ENCODE assay signal across 1 cellular context in the genomic region with DNA sequence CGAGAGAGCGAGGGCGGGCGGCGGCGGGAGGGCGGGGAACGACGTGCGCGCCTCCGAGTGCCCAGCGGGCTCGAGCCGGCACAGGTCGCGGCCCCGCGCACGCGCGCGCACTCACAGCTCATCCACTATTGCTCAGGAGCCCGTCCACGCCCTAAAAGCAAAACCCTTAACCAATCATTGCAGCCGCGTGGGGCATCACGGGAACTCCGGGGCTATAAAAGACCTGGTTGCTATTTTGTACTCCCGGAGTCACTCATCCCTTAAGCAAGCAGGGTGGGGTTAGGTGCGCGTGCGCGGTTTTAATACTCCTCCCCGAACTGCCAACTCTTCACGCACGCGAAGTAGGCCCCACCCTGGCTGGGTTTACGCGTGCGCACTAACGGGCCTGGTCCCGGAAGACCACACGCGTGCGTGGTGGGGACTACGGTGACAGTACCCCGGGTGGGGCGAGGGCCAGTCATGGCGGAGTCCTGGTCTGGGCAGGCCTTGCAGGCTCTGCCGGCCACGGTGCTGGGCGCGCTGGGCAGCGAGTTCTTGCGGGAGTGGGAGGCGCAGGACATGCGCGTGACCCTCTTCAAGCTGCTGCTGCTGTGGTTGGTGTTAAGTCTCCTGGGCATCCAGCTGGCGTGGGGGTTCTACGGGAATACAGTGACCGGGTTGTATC.
TF ChIP-seq lines count a peak whose summit lies in the region.

A gene (minus strand): TSS at position 9 of the 664 bp plus-strand sequence. CDS start 36,387 bp downstream, outside the sequence.
A gene with protein sequence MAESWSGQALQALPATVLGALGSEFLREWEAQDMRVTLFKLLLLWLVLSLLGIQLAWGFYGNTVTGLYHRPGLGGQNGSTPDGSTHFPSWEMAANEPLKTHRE (plus strand): TSS at position 456 of the 664 bp plus-strand sequence. CDS start 4 bp downstream, at position 460.

TF ChIP-seq in HEK293, 187 proteins besides CTCF, POLR2A, EP300 and RAD21 (continued from another document):
- no peak for TF ChIP-seq MYNN (tag by site-specific recombination; IDR thresholded peaks at IDR 0.05; ENCODE audit: borderline replicate concordance)
- TF ChIP-seq ZNF23 (tag by site-specific recombination; IDR thresholded peaks at IDR 0.05; ENCODE audit: borderline replicate concordance), result no peak
- TF ChIP-seq, protein P1, sequence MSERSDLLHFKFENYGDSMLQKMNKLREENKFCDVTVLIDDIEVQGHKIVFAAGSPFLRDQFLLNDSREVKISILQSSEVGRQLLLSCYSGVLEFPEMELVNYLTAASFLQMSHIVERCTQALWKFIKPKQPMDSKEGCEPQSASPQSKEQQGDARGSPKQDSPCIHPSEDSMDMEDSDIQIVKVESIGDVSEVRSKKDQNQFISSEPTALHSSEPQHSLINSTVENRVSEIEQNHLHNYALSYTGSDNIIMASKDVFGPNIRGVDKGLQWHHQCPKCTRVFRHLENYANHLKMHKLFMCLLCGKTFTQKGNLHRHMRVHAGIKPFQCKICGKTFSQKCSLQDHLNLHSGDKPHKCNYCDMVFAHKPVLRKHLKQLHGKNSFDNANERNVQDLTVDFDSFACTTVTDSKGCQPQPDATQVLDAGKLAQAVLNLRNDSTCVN (tag by site-specific recombination; optimal IDR thresholded peaks at IDR 0.05), result peak; percentile 82
- no peak for TF ChIP-seq ZNF48 (tag by site-specific recombination; IDR thresholded peaks at IDR 0.05)
- no peak for TF ChIP-seq ZNF433 (tag by site-specific recombination; IDR thresholded peaks at IDR 0.05; ENCODE audit: low read depth)
- TF ChIP-seq ZNF654 (tag by site-specific recombination; IDR thresholded peaks at IDR 0.05; ENCODE audit: low read depth), result no peak
- peak; percentile 42; the same call in 1 of the 2 replicates for TF ChIP-seq ZNF777 (tag by site-specific recombination; IDR thresholded peaks at IDR 0.05; ENCODE audit: borderline replicate concordance)
- TF ChIP-seq, protein P2, sequence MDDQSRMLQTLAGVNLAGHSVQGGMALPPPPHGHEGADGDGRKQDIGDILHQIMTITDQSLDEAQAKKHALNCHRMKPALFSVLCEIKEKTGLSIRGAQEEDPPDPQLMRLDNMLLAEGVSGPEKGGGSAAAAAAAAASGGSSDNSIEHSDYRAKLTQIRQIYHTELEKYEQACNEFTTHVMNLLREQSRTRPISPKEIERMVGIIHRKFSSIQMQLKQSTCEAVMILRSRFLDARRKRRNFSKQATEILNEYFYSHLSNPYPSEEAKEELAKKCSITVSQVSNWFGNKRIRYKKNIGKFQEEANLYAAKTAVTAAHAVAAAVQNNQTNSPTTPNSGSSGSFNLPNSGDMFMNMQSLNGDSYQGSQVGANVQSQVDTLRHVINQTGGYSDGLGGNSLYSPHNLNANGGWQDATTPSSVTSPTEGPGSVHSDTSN (CRISPR knock-in tag; IDR thresholded peaks at IDR 0.05), result peak; percentile 57; the same call in 1 of the 2 replicates
- no peak; the same call in 1 of the 2 replicates for TF ChIP-seq ZNF843 (tag by site-specific recombination; IDR thresholded peaks at IDR 0.05)
- TF ChIP-seq YY1 (tag by site-specific recombination; IDR thresholded peaks at IDR 0.05), result peak; percentile 69
- TF ChIP-seq ZFP69B (tag by site-specific recombination; IDR thresholded peaks at IDR 0.05), result peak; percentile 70
- TF ChIP-seq ZNF157 (tag by site-specific recombination; IDR thresholded peaks at IDR 0.05), result no peak
- TF ChIP-seq ZNF600 (tag by site-specific recombination; IDR thresholded peaks at IDR 0.05), result peak; percentile 84
- TF ChIP-seq, protein P3, sequence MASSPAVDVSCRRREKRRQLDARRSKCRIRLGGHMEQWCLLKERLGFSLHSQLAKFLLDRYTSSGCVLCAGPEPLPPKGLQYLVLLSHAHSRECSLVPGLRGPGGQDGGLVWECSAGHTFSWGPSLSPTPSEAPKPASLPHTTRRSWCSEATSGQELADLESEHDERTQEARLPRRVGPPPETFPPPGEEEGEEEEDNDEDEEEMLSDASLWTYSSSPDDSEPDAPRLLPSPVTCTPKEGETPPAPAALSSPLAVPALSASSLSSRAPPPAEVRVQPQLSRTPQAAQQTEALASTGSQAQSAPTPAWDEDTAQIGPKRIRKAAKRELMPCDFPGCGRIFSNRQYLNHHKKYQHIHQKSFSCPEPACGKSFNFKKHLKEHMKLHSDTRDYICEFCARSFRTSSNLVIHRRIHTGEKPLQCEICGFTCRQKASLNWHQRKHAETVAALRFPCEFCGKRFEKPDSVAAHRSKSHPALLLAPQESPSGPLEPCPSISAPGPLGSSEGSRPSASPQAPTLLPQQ (tag by site-specific recombination; IDR thresholded peaks at IDR 0.05), result peak; percentile 82
- TF ChIP-seq, protein P4, sequence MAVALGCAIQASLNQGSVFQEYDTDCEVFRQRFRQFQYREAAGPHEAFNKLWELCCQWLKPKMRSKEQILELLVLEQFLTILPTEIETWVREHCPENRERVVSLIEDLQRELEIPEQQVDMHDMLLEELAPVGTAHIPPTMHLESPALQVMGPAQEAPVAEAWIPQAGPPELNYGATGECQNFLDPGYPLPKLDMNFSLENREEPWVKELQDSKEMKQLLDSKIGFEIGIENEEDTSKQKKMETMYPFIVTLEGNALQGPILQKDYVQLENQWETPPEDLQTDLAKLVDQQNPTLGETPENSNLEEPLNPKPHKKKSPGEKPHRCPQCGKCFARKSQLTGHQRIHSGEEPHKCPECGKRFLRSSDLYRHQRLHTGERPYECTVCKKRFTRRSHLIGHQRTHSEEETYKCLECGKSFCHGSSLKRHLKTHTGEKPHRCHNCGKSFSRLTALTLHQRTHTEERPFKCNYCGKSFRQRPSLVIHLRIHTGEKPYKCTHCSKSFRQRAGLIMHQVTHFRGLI (tag by site-specific recombination; IDR thresholded peaks at IDR 0.05), result peak; percentile 69; the same call in 1 of the 2 replicates
- peak; percentile 59; the same call in 1 of the 2 replicates for TF ChIP-seq SP3 (tag by site-specific recombination; IDR thresholded peaks at IDR 0.05)
- TF ChIP-seq, protein P5, sequence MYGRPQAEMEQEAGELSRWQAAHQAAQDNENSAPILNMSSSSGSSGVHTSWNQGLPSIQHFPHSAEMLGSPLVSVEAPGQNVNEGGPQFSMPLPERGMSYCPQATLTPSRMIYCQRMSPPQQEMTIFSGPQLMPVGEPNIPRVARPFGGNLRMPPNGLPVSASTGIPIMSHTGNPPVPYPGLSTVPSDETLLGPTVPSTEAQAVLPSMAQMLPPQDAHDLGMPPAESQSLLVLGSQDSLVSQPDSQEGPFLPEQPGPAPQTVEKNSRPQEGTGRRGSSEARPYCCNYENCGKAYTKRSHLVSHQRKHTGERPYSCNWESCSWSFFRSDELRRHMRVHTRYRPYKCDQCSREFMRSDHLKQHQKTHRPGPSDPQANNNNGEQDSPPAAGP (tag by site-specific recombination; IDR thresholded peaks at IDR 0.05), result 0 out of 2 replicates have a peak, but pooled peaks have one; percentile 23
- no peak for TF ChIP-seq ZBTB48 (tag by site-specific recombination; IDR thresholded peaks at IDR 0.05)
- peak; percentile 80 for TF ChIP-seq SP2 (tag by site-specific recombination; IDR thresholded peaks at IDR 0.05)
- TF ChIP-seq, protein P6, sequence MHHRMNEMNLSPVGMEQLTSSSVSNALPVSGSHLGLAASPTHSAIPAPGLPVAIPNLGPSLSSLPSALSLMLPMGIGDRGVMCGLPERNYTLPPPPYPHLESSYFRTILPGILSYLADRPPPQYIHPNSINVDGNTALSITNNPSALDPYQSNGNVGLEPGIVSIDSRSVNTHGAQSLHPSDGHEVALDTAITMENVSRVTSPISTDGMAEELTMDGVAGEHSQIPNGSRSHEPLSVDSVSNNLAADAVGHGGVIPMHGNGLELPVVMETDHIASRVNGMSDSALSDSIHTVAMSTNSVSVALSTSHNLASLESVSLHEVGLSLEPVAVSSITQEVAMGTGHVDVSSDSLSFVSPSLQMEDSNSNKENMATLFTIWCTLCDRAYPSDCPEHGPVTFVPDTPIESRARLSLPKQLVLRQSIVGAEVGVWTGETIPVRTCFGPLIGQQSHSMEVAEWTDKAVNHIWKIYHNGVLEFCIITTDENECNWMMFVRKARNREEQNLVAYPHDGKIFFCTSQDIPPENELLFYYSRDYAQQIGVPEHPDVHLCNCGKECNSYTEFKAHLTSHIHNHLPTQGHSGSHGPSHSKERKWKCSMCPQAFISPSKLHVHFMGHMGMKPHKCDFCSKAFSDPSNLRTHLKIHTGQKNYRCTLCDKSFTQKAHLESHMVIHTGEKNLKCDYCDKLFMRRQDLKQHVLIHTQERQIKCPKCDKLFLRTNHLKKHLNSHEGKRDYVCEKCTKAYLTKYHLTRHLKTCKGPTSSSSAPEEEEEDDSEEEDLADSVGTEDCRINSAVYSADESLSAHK (tag by site-specific recombination; IDR thresholded peaks at IDR 0.05), result no peak
- 0 out of 2 replicates have a peak, but pooled peaks have one; percentile 52 for TF ChIP-seq KLF8 (tag by site-specific recombination; IDR thresholded peaks at IDR 0.05)
- no peak for TF ChIP-seq ZNF830 (tag by site-specific recombination; IDR thresholded peaks at IDR 0.05; ENCODE audit: low read depth)
- TF ChIP-seq EGR2 (tag by site-specific recombination; IDR thresholded peaks at IDR 0.05; ENCODE audit: low read depth), result peak; percentile 53
- TF ChIP-seq, protein P7, sequence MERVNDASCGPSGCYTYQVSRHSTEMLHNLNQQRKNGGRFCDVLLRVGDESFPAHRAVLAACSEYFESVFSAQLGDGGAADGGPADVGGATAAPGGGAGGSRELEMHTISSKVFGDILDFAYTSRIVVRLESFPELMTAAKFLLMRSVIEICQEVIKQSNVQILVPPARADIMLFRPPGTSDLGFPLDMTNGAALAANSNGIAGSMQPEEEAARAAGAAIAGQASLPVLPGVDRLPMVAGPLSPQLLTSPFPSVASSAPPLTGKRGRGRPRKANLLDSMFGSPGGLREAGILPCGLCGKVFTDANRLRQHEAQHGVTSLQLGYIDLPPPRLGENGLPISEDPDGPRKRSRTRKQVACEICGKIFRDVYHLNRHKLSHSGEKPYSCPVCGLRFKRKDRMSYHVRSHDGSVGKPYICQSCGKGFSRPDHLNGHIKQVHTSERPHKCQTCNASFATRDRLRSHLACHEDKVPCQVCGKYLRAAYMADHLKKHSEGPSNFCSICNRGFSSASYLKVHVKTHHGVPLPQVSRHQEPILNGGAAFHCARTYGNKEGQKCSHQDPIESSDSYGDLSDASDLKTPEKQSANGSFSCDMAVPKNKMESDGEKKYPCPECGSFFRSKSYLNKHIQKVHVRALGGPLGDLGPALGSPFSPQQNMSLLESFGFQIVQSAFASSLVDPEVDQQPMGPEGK (tag by site-specific recombination; IDR thresholded peaks at IDR 0.05), result 0 out of 2 replicates have a peak, but pooled peaks have one; percentile 49
- TF ChIP-seq, protein P8, sequence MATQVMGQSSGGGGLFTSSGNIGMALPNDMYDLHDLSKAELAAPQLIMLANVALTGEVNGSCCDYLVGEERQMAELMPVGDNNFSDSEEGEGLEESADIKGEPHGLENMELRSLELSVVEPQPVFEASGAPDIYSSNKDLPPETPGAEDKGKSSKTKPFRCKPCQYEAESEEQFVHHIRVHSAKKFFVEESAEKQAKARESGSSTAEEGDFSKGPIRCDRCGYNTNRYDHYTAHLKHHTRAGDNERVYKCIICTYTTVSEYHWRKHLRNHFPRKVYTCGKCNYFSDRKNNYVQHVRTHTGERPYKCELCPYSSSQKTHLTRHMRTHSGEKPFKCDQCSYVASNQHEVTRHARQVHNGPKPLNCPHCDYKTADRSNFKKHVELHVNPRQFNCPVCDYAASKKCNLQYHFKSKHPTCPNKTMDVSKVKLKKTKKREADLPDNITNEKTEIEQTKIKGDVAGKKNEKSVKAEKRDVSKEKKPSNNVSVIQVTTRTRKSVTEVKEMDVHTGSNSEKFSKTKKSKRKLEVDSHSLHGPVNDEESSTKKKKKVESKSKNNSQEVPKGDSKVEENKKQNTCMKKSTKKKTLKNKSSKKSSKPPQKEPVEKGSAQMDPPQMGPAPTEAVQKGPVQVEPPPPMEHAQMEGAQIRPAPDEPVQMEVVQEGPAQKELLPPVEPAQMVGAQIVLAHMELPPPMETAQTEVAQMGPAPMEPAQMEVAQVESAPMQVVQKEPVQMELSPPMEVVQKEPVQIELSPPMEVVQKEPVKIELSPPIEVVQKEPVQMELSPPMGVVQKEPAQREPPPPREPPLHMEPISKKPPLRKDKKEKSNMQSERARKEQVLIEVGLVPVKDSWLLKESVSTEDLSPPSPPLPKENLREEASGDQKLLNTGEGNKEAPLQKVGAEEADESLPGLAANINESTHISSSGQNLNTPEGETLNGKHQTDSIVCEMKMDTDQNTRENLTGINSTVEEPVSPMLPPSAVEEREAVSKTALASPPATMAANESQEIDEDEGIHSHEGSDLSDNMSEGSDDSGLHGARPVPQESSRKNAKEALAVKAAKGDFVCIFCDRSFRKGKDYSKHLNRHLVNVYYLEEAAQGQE (tag by site-specific recombination; IDR thresholded peaks at IDR 0.05), result peak; percentile 21; the same call in 1 of the 2 replicates
- TF ChIP-seq ZNF114 (tag by site-specific recombination; IDR thresholded peaks at IDR 0.05), result no peak
- TF ChIP-seq KLF16 (tag by site-specific recombination; IDR thresholded peaks at IDR 0.05), result 0 out of 2 replicates have a peak, but pooled peaks have one; percentile 26
- no peak for TF ChIP-seq ZNF391 (tag by site-specific recombination; IDR thresholded peaks at IDR 0.05; ENCODE audit: borderline replicate concordance, low read depth)
- TF ChIP-seq, protein P9, sequence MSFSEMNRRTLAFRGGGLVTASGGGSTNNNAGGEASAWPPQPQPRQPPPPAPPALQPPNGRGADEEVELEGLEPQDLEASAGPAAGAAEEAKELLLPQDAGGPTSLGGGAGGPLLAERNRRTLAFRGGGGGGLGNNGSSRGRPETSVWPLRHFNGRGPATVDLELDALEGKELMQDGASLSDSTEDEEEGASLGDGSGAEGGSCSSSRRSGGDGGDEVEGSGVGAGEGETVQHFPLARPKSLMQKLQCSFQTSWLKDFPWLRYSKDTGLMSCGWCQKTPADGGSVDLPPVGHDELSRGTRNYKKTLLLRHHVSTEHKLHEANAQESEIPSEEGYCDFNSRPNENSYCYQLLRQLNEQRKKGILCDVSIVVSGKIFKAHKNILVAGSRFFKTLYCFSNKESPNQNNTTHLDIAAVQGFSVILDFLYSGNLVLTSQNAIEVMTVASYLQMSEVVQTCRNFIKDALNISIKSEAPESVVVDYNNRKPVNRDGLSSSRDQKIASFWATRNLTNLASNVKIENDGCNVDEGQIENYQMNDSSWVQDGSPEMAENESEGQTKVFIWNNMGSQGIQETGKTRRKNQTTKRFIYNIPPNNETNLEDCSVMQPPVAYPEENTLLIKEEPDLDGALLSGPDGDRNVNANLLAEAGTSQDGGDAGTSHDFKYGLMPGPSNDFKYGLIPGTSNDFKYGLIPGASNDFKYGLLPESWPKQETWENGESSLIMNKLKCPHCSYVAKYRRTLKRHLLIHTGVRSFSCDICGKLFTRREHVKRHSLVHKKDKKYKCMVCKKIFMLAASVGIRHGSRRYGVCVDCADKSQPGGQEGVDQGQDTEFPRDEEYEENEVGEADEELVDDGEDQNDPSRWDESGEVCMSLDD (tag by site-specific recombination; IDR thresholded peaks at IDR 0.05), result peak; percentile 33; the same call in 1 of the 2 replicates
- TF ChIP-seq ZNF19 (tag by site-specific recombination; IDR thresholded peaks at IDR 0.05; ENCODE audit: low read depth), result no peak
- peak; percentile 74 for TF ChIP-seq GLIS2 (tag by site-specific recombination; IDR thresholded peaks at IDR 0.05)
- no peak for TF ChIP-seq ZFP3 (tag by site-specific recombination; IDR thresholded peaks at IDR 0.05; ENCODE audit: low read depth)
